10 cellular contexts compared by ENCODE assay signal in the genomic region with DNA sequence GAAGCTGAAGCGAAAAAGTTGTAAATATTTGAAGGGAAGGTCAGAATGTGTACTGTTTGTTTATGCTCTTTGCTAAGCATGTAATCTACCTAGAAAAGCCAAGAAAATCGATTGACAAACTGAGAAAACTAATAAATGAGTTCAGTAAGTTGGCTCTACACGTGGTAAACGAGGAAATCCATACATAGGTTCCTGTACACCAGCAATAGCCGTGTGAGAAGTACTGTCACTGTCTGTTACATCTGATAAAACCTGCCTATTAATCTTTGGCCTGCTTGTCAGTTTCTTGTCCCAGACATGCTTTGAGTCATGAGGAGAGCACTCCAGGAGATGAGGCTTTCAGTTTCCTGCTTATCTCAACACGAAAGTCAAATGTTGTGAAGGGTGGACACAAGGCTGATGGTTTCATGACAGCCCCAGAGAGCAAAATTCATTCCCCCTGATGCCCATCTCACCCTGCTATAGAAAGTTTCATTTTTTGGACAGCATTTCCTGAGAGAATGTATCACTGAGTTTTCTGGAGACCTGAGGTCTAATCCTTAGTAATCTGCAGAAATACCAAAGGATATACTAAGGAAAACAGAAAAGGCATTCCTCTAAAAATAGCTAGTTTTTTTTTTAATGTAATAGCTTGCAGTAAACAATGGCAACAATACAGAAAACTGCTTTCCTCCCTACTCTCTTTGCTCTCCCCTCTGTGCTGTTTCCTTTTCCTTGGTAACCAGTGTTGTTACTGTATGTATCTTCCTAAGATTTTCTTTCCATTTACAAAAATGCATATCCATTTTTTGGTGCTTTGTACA. TPM values are rescaled to one million over a fixed set of nuclear protein-coding genes. Genes with fewer than 3 reads are reported as not detected.
DNase-seq lines count a peak whose midpoint lies in the region; ATAC-seq and TF ChIP-seq lines count a peak whose summit lies in the region.
"Had no signal": no experiment of that assay in that cellular context is flagged by ENCODE, and none has a peak within 500 bp of the region (broad histone marks: within the 10 kb centered on the region; RNA-seq: fewer than 3 reads in every experiment).

No MANE protein-coding gene starts in this region.

- no peak for TF ChIP-seq CTCF in epithelial cell of esophagus (IDR thresholded peaks at IDR 0.05; ENCODE audit: insufficient read depth, low read depth, low read length, missing control alignments)

- H3K9me3 Mint-ChIP-seq in activated naive CD8-positive, alpha-beta T cell treated with anti-CD3 and anti-CD28 coated beads for 36 hours = peaks cover 1% of the 10 kb centered on the region

- H3K4me3 ChIP-seq in epithelial cell of esophagus (ENCODE audit: low read length) = no peak overlapping the region
- H3K4me3 ChIP-seq: lung had no signal

- H3K27ac Mint-ChIP-seq in activated naive CD8-positive, alpha-beta T cell treated with anti-CD3 and anti-CD28 coated beads for 36 hours = no peak overlapping the region
- H3K27ac Mint-ChIP-seq: B cell had no signal

- H3K4me3 Mint-ChIP-seq in activated naive CD8-positive, alpha-beta T cell treated with anti-CD3 and anti-CD28 coated beads for 36 hours = no peak overlapping the region
- H3K4me3 Mint-ChIP-seq: B cell had no signal

- DNase-seq in A172 (ENCODE audit: low spot score) (peak; percentile 24), HT1080 (ENCODE audit: low read depth) (peak; percentile 11), epithelial cell of esophagus (ENCODE audit: low read depth) (peak; percentile 42), NCI-H774 (lab: John Stamatoyannopoulos, UW) (no peak), RPMI8226 (no peak), NCI-H1694 (lab: John Stamatoyannopoulos, UW) (no peak)
- DNase-seq in activated naive CD8-positive, alpha-beta T cell treated with anti-CD3 and anti-CD28 coated beads for 36 hours = no peak

- H3K4me1 Mint-ChIP-seq in activated naive CD8-positive, alpha-beta T cell treated with anti-CD3 and anti-CD28 coated beads for 36 hours = peaks cover under 1% of the 10 kb centered on the region

- peak; percentile 64 for ATAC-seq in GM21367 (IDR thresholded peaks at IDR 0.05; ENCODE audit: unreplicated experiment)

- peaks cover 2% of the 10 kb centered on the region for H3K36me3 Mint-ChIP-seq in activated naive CD8-positive, alpha-beta T cell treated with anti-CD3 and anti-CD28 coated beads for 36 hours

- peaks cover 4% of the 10 kb centered on the region for H3K27me3 Mint-ChIP-seq in activated naive CD8-positive, alpha-beta T cell treated with anti-CD3 and anti-CD28 coated beads for 36 hours
- H3K27me3 Mint-ChIP-seq: B cell had no signal

RNA-seq across cellular contexts. Expression of gene BMPR1A, which starts 18.8 kb away (rescaled TPM):
- total RNA-seq in A172 (2014; rRNA removed; shearing (Covaris generic)) = 50.1 and 57.2 TPM in 2 replicates
- total RNA-seq in HT1080 (2014; rRNA removed; shearing (Covaris generic)) = 21.1 and 26.0 TPM in 2 replicates
- 12.9 and 18.6 TPM in 2 replicates for polyA plus RNA-seq in HT1080 (2015; cell fraction: cytosol; rRNA removed)
- polyA plus RNA-seq in HT1080 (2015; cell fraction: nucleus; rRNA removed) = 12.7 and 14.3 TPM in 2 replicates
- 1 to 10 TPM; 7.5 to 8.4 TPM for total RNA-seq in activated naive CD8-positive, alpha-beta T cell treated with anti-CD3 and anti-CD28 coated beads for 36 hours

Comparison
In these comparisons a context has a peak if more than half of its experiments do, and no peak if none do; other contexts are left out.
1. DNase-seq: peak in A172 (single experiment), HT1080 (single experiment) and epithelial cell of esophagus (single experiment); none in activated naive CD8-positive, alpha-beta T cell treated with anti-CD3 and anti-CD28 coated beads for 36 hours (single experiment), NCI-H774 (single experiment), RPMI8226 (single experiment) and NCI-H1694 (single experiment).